In genomic region chr20:62668441-62669027, GRCh38 we compare ENCODE assay signal across 8 cellular contexts. TPM values are rescaled to one million over a fixed set of nuclear protein-coding genes. Genes with fewer than 3 reads are reported as not detected.
DNase-seq lines count a peak whose midpoint lies in the region; ATAC-seq and TF ChIP-seq lines count a peak whose summit lies in the region.

No MANE protein-coding gene starts in this region.

- TF ChIP-seq CTCF in OCI-LY7 (conservative IDR thresholded peaks at IDR 0.05; ENCODE audit: low read length) (peak; percentile 76), cardiac muscle cell (IDR thresholded peaks at IDR 0.05; ENCODE audit: low read depth, low read length) (peak; percentile 91), psoas muscle (IDR thresholded peaks at IDR 0.05) (peak; percentile 77)

- intact Hi-C loops in OCI-LY7 (cut with micrococcal nuclease; ENCODE audit: unreplicated experiment) (loop anchor here (1.0 kb wide), 1 partner anchor 123 kb away; no protein-coding TSS in a partner anchor), psoas muscle (cut with DNase I) (loop anchor here (2.0 to 5.0 kb wide), 3 partner anchors 124 to 140 kb away; no protein-coding TSS in a partner anchor)

- H4K20me1 ChIP-seq in OCI-LY7 (ENCODE audit: insufficient read depth, low read length): no peaks in the 10 kb centered on the region

- H3K9me3 ChIP-seq in OCI-LY7 (ENCODE audit: low read length): no peaks in the 10 kb centered on the region
- no peaks in the 10 kb centered on the region for H3K9me3 ChIP-seq in cardiac muscle cell (ENCODE audit: low read depth)
- no peaks in the 10 kb centered on the region for H3K9me3 ChIP-seq in psoas muscle

- H3K4me1 ChIP-seq in OCI-LY7 (ENCODE audit: insufficient read depth, low read length, poor library complexity, severe bottlenecking) (no peaks in the 10 kb centered on the region), cardiac muscle cell (ENCODE audit: low read depth) (no peaks in the 10 kb centered on the region), psoas muscle (no peaks in the 10 kb centered on the region)

- ATAC-seq in psoas muscle (peak; percentile 72 to 87 (median 77)), HG03354 (IDR thresholded peaks at IDR 0.05; ENCODE audit: poor library complexity, severe bottlenecking, unreplicated experiment) (no peak)

- WGBS in psoas muscle, 3 donors: 50 to 56% (median 52%) methylated on average over 13 of the region's 13 CpGs

- H3K4me2 ChIP-seq in OCI-LY7 (ENCODE audit: low read length): no peak overlapping the region

- no peaks in the 10 kb centered on the region for H3K79me2 ChIP-seq in OCI-LY7 (ENCODE audit: insufficient read depth, low read depth, low read length)

- DNase-seq in DMS153 treated with DMSO at 0.1 percent for 48 hours (lab: John Stamatoyannopoulos, UW; ENCODE audit: unreplicated experiment) (peak; percentile 55), HuH-7.5 (ENCODE audit: low spot score) (peak; percentile 99), OCI-LY7 (ENCODE audit: low spot score) (peak; percentile 24), amniotic stem cell (lab: John Stamatoyannopoulos, UW) (peak; percentile 30), cardiac muscle cell (ENCODE audit: low read depth in 1 of 2, low spot score in 1 of 2) (peak; percentile 81 to 84), psoas muscle (peak; percentile 65 to 77)
- no peak for DNase-seq in activated CD4-positive, CD25-positive, alpha-beta regulatory T cell (lab: John Stamatoyannopoulos, UW)

- no TSS peak for BruUV-seq in OCI-LY7 (replicated peaks; lab: Mats Ljungman, UMichigan)

- CTCF ChIA-PET in OCI-LY7 (lab: Charles Lee; ENCODE audit: unreplicated experiment): no interaction called here

- peaks cover 70% of the 10 kb centered on the region for H3K36me3 ChIP-seq in OCI-LY7 (ENCODE audit: insufficient read depth, low read length)
- H3K36me3 ChIP-seq in cardiac muscle cell: no peaks in the 10 kb centered on the region
- H3K36me3 ChIP-seq in psoas muscle (ENCODE audit: insufficient read depth in 1 of 2, low read depth in 1 of 2): no peaks in the 10 kb centered on the region

- no peak overlapping the region for H3K27ac ChIP-seq in OCI-LY7 (ENCODE audit: low read depth, low read length, poor library complexity, severe bottlenecking)
- no peak overlapping the region for H3K27ac ChIP-seq in cardiac muscle cell
- H3K27ac ChIP-seq in psoas muscle: no peak overlapping the region

- POLR2A ChIA-PET in OCI-LY7 (lab: Charles Lee): no interaction called here

- H3K9me2 ChIP-seq in OCI-LY7 (ENCODE audit: insufficient read depth, low read length): no peaks in the 10 kb centered on the region

- H3K27me3 ChIP-seq in cardiac muscle cell (no peaks in the 10 kb centered on the region), psoas muscle (ENCODE audit: insufficient read depth in 3 of 3, low read length in 2 of 3) (peaks cover 0 to 4% (median 0%) of the 10 kb centered on the region in 3 donors)

- no peak overlapping the region for H2AFZ ChIP-seq in OCI-LY7 (ENCODE audit: low read length)

- H3K4me3 ChIP-seq in OCI-LY7 (ENCODE audit: low read depth, low read length, poor library complexity, severe bottlenecking) (no peak overlapping the region), cardiac muscle cell (no peak overlapping the region), psoas muscle (no peak overlapping the region)

RNA-seq across cellular contexts. Expression of gene SLCO4A1, which starts 26.2 kb away (rescaled TPM):
- 34.4 and 52.4 TPM in 2 replicates for total RNA-seq in OCI-LY7 (2014; rRNA removed; shearing (Covaris generic))
- 30.4 and 34.3 TPM in 2 replicates for total RNA-seq in OCI-LY7 (2022)
- 0.15 and 1.4 TPM in 2 replicates for total RNA-seq in cardiac muscle cell
- polyA plus RNA-seq in cardiac muscle cell: 0.67 and 1.0 TPM in 2 replicates
- 10 to 100 TPM in 1 of 4 donors, 1 to 10 TPM in 3; 5.3 to 12.8 (median 8.7) TPM for total RNA-seq in psoas muscle
- polyA plus RNA-seq in psoas muscle: 10 to 100 TPM in 2 of 3 donors, 1 to 10 TPM in 1; 9.8 to 38.5 (median 17.5) TPM

RNA-seq across cellular contexts. Expression of gene NTSR1, which starts 40.1 kb away (rescaled TPM):
- not detected in 2 replicates for total RNA-seq in OCI-LY7 (2014; rRNA removed; shearing (Covaris generic))
- not detected in 2 replicates for total RNA-seq in OCI-LY7 (2022)
- total RNA-seq in cardiac muscle cell: 0.03 and 0.07 TPM in 2 replicates
- polyA plus RNA-seq in cardiac muscle cell: 0.34 TPM in 1 of 2 replicates, not detected in the other
- total RNA-seq in psoas muscle: under 1 TPM in 1 of 4 donors, not detected in 3; 0.08 TPM
- polyA plus RNA-seq in psoas muscle: under 1 TPM; 0.01 to 0.07 (median 0.04) TPM

Comparison
In these comparisons a context has a peak if more than half of its experiments do, and no peak if none do; other contexts are left out.
1. DNase-seq: peak in DMS153 treated with DMSO at 0.1 percent for 48 hours (single experiment), HuH-7.5 (single experiment), OCI-LY7 (single experiment), amniotic stem cell (single experiment), cardiac muscle cell (2 of 2) and psoas muscle (2 of 2); none in activated CD4-positive, CD25-positive, alpha-beta regulatory T cell (0 of 4).
2. Peak in every context shown above with its lines, with median percentiles within 50 percentile points of each other: CTCF ChIP-seq.